In genomic region chr7:2717905-2718702, GRCh38 we compare ENCODE assay signal across 16 cellular contexts. TPM values are rescaled to one million over a fixed set of nuclear protein-coding genes. Genes with fewer than 3 reads are reported as not detected.
DNase-seq lines count a peak whose midpoint lies in the region; ATAC-seq, FAIRE-seq and TF ChIP-seq lines count a peak whose summit lies in the region.
"Had no signal": no experiment of that assay in that cellular context is flagged by ENCODE, and none has a peak within 500 bp of the region (broad histone marks: within the 10 kb centered on the region; RNA-seq: fewer than 3 reads in every experiment).

No MANE protein-coding gene starts in this region.

- no peaks in the 10 kb centered on the region for H3K36me3 Mint-ChIP-seq in activated CD8-positive, alpha-beta T cell treated with anti-CD3 and anti-CD28 coated beads, Interleukin-2, amount 10 ng/mL, durations not matched to agents 7 days and 5 days (ENCODE audit: low read depth)
- H3K36me3 Mint-ChIP-seq in activated CD8-positive, alpha-beta T cell treated with anti-CD3 and anti-CD28 coated beads for 36 hours (ENCODE audit: low read depth), result peaks cover 3% of the 10 kb centered on the region

- H2BK20ac ChIP-seq in H1 (ENCODE audit: low read length), result no peak overlapping the region

- H3K23ac ChIP-seq in H1 (ENCODE audit: insufficient read length), result no peak overlapping the region

- H3K27me3 ChIP-seq in H7 (ENCODE audit: control insufficient read depth, insufficient read depth, low read length) (no peaks in the 10 kb centered on the region), H1 (replicated peaks in 1 of 4; ENCODE audit: control insufficient read depth in 3 of 4, extremely low read depth in 1 of 4, insufficient read depth in 3 of 4, low read length in 3 of 4) (no peaks in the 10 kb centered on the region), sigmoid colon (no peaks in the 10 kb centered on the region)
- H3K27me3 ChIP-seq: vagina had no signal

- DNase-seq in activated CD8-positive, alpha-beta T cell treated with anti-CD3 and anti-CD28 coated beads, Interleukin-2, amount 10 ng/mL, durations not matched to agents 7 days and 5 days, result no peak
- no peak for DNase-seq in activated CD8-positive, alpha-beta T cell treated with anti-CD3 and anti-CD28 coated beads for 36 hours
- DNase-seq in H7 (peak; percentile 61), H1 (ENCODE audit: low read depth in 1 of 2, low spot score in 2 of 2) (peak in 1 of 2 experiments; percentile 47), sigmoid colon (no peak), Kasumi-1 (lab: John Stamatoyannopoulos, UW) (no peak), NCI-H1436 treated with DMSO at 0.1 percent for 48 hours (lab: John Stamatoyannopoulos, UW) (no peak), DMS 273 (lab: John Stamatoyannopoulos, UW; ENCODE audit: unreplicated experiment) (no peak)
- DNase-seq: MM.1S, NCI-H2171, SW 1271 had no signal

- H3K9me3 ChIP-seq in H1 (ENCODE audit: insufficient read depth in 2 of 2, low read depth in 1 of 2, low read length in 1 of 2), result no peaks in the 10 kb centered on the region
- H3K9me3 ChIP-seq in sigmoid colon, result no peaks in the 10 kb centered on the region
- H3K9me3 ChIP-seq: vagina had no signal

- H3K23me2 ChIP-seq in H1 (ENCODE audit: low read depth, low read length), result no peaks in the 10 kb centered on the region

- intact Hi-C loops in activated CD8-positive, alpha-beta T cell treated with anti-CD3 and anti-CD28 coated beads for 36 hours (cut with micrococcal nuclease), result no loop called here
- intact Hi-C loops in sigmoid colon (cut with DNase I), result no loop called here

- H2BK12ac ChIP-seq in H1 (ENCODE audit: low read depth, low read length), result no peak overlapping the region; the same call in 1 of the 2 replicates

- no peaks in the 10 kb centered on the region for H3K79me2 ChIP-seq in H1 (ENCODE audit: control insufficient read depth in 1 of 2, insufficient read depth in 2 of 2, low read length in 2 of 2)

- H3K14ac ChIP-seq in H1 (ENCODE audit: insufficient read length), result no peak overlapping the region

- H3K4me3 ChIP-seq in H7 (ENCODE audit: insufficient read depth, low read depth, low read length), result no peak overlapping the region
- no peak overlapping the region for H3K4me3 ChIP-seq in H1 (ENCODE audit: extremely low read depth in 1 of 4, insufficient read depth in 2 of 4, low read depth in 3 of 4, low read length in 4 of 4)
- peak overlapping the region in 2 of 4 donors; percentile 12 to 14 for H3K4me3 ChIP-seq in sigmoid colon
- H3K4me3 ChIP-seq: vagina had no signal

- no peak overlapping the region for H4K91ac ChIP-seq in H1 (replicated peaks; ENCODE audit: insufficient read length, low read length)

- ATAC-seq in activated CD8-positive, alpha-beta T cell treated with anti-CD3 and anti-CD28 coated beads, Interleukin-2, amount 10 ng/mL, durations not matched to agents 7 days and 5 days, result no peak
- no peak for ATAC-seq in activated CD8-positive, alpha-beta T cell treated with anti-CD3 and anti-CD28 coated beads for 36 hours

- H2BK120ac ChIP-seq in H1 (replicated peaks; ENCODE audit: low read depth, low read length), result no peak overlapping the region

- FAIRE-seq in H1 (lab: Jason Lieb, UNC), result no peak
- FAIRE-seq: GM12892, small intestine had no signal

- TF ChIP-seq POLR2A in H1 (IDR thresholded peaks at IDR 0.05; ENCODE audit: control extremely low read depth in 1 of 2, low read depth in 2 of 2, low read length in 2 of 2) (no peak), sigmoid colon (IDR thresholded peaks at IDR 0.05) (no peak)

- no peaks in the 10 kb centered on the region for H3K9me3 Mint-ChIP-seq in activated CD8-positive, alpha-beta T cell treated with anti-CD3 and anti-CD28 coated beads, Interleukin-2, amount 10 ng/mL, durations not matched to agents 7 days and 5 days (ENCODE audit: insufficient read depth)
- no peaks in the 10 kb centered on the region for H3K9me3 Mint-ChIP-seq in activated CD8-positive, alpha-beta T cell treated with anti-CD3 and anti-CD28 coated beads for 36 hours
- H3K9me3 Mint-ChIP-seq: effector memory CD8-positive, alpha-beta T cell; neural crest cell had no signal

- no peak overlapping the region for H4K8ac ChIP-seq in H1 (ENCODE audit: extremely low read depth, insufficient read depth, low read length)

- H3K4me2 ChIP-seq in H1 (ENCODE audit: insufficient read depth in 1 of 2, low read depth in 2 of 2, low read length in 2 of 2), result no peak overlapping the region

- no peak for TF ChIP-seq CTCF in activated CD8-positive, alpha-beta T cell treated with anti-CD3 and anti-CD28 coated beads for 36 hours (IDR thresholded peaks at IDR 0.05)
- TF ChIP-seq CTCF in H1 (IDR thresholded peaks at IDR 0.05; ENCODE audit: control extremely low read depth in 1 of 3, insufficient read depth in 1 of 3, low read depth in 1 of 3, low read length in 3 of 3) (no peak), sigmoid colon (IDR thresholded peaks at IDR 0.05) (no peak)

- no peak overlapping the region for H2AFZ ChIP-seq in H1 (ENCODE audit: low read length)

- H3K27ac Mint-ChIP-seq in activated CD8-positive, alpha-beta T cell treated with anti-CD3 and anti-CD28 coated beads, Interleukin-2, amount 10 ng/mL, durations not matched to agents 7 days and 5 days, result peak overlapping the region; percentile 63
- H3K27ac Mint-ChIP-seq in activated CD8-positive, alpha-beta T cell treated with anti-CD3 and anti-CD28 coated beads for 36 hours, result no peak overlapping the region

- peaks cover 17% of the 10 kb centered on the region for H3K27me3 Mint-ChIP-seq in activated CD8-positive, alpha-beta T cell treated with anti-CD3 and anti-CD28 coated beads, Interleukin-2, amount 10 ng/mL, durations not matched to agents 7 days and 5 days (ENCODE audit: low read depth)
- H3K27me3 Mint-ChIP-seq in activated CD8-positive, alpha-beta T cell treated with anti-CD3 and anti-CD28 coated beads for 36 hours, result peaks cover 25% of the 10 kb centered on the region
- H3K27me3 Mint-ChIP-seq: effector memory CD8-positive, alpha-beta T cell had no signal

- no peak overlapping the region for H3K56ac ChIP-seq in H1 (replicated peaks; ENCODE audit: insufficient read length, low read depth, low read length)

- no peaks in the 10 kb centered on the region; a peak in 4 of 7 replicates for H3K4me1 ChIP-seq in H1 (replicated peaks in 1 of 4; ENCODE audit: control insufficient read depth in 3 of 4, insufficient read depth in 4 of 4, low read length in 3 of 4)
- H3K4me1 ChIP-seq in sigmoid colon, result peaks cover 0 to 25% (median 23%) of the 10 kb centered on the region in 4 donors

- H3K36me3 ChIP-seq in H7 (replicated peaks; ENCODE audit: control insufficient read depth, insufficient read depth, low read length), result peaks cover 1% of the 10 kb centered on the region
- peaks cover 0 to 10% (median 8%) of the 10 kb centered on the region in 4 experiments; a peak in 5 of 8 replicates for H3K36me3 ChIP-seq in H1 (ENCODE audit: control insufficient read depth in 2 of 4, insufficient read depth in 4 of 4, low read length in 3 of 4)
- peaks cover 0 to 16% (median 5%) of the 10 kb centered on the region in 4 donors for H3K36me3 ChIP-seq in sigmoid colon

- no peaks in the 10 kb centered on the region; the same call in 1 of the 2 replicates for H3K79me1 ChIP-seq in H1 (ENCODE audit: low read depth, low read length)

- peaks cover 2% of the 10 kb centered on the region in 2 experiments for H4K20me1 ChIP-seq in H1 (replicated peaks in 1 of 2; ENCODE audit: control insufficient read depth in 1 of 2, insufficient read depth in 2 of 2, low read length in 2 of 2)

- H3K27ac ChIP-seq in H1 (ENCODE audit: low read depth, low read length), result peak overlapping the region; percentile 20; the same call in 1 of the 2 replicates
- peak overlapping the region; percentile 34 to 66 (median 55) for H3K27ac ChIP-seq in sigmoid colon

- no peak overlapping the region for H2AK5ac ChIP-seq in H1 (ENCODE audit: low read depth, low read length)

- POLR2A ChIA-PET in activated CD8-positive, alpha-beta T cell treated with anti-CD3 and anti-CD28 coated beads, Interleukin-2, amount 10 ng/mL, durations not matched to agents 7 days and 5 days (lab: Charles Lee), result interaction anchor here (1.1 kb wide), 1 partner anchor 8 kb away, joined by 7 read pairs; no protein-coding TSS in a partner anchor
- POLR2A ChIA-PET in activated CD8-positive, alpha-beta T cell treated with anti-CD3 and anti-CD28 coated beads for 36 hours (lab: Charles Lee), result interaction anchor here (0.7 to 2.6 kb wide), 6 partner anchors 8 to 105 kb away, joined by 3 to 10 read pairs (median 4); no protein-coding TSS in a partner anchor
- POLR2A ChIA-PET in H1 (lab: Charles Lee; ENCODE audit: partially characterized antibody), result interaction anchor here (0.9 to 2.1 kb wide), 3 partner anchors 8 to 17 kb away, joined by 4 to 6 read pairs (median 4); no protein-coding TSS in a partner anchor

- TF ChIP-seq RAD21 in H1 (IDR thresholded peaks at IDR 0.05 in 1 of 2, conservative IDR thresholded peaks at IDR 0.05 in 1 of 2; ENCODE audit: low read depth in 2 of 2, low read length in 2 of 2), result no peak

- no peak overlapping the region for H3K4me3 Mint-ChIP-seq in activated CD8-positive, alpha-beta T cell treated with anti-CD3 and anti-CD28 coated beads, Interleukin-2, amount 10 ng/mL, durations not matched to agents 7 days and 5 days
- H3K4me3 Mint-ChIP-seq in activated CD8-positive, alpha-beta T cell treated with anti-CD3 and anti-CD28 coated beads for 36 hours, result no peak overlapping the region
- H3K4me3 Mint-ChIP-seq: neural crest cell had no signal

- CTCF ChIA-PET in activated CD8-positive, alpha-beta T cell treated with anti-CD3 and anti-CD28 coated beads, Interleukin-2, amount 10 ng/mL, durations not matched to agents 7 days and 5 days (lab: Charles Lee), result interaction anchor here (0.9 to 2.9 kb wide), 12 partner anchors 8 to 109 kb away, joined by 3 to 39 read pairs (median 4); no protein-coding TSS in a partner anchor
- CTCF ChIA-PET in activated CD8-positive, alpha-beta T cell treated with anti-CD3 and anti-CD28 coated beads for 36 hours (lab: Charles Lee), result interaction anchor here (0.6 to 15.0 kb wide), 11 partner anchors 8 to 144 kb away, joined by 3 to 249 read pairs (median 7); no protein-coding TSS in a partner anchor
- CTCF ChIA-PET in H1 (lab: Charles Lee; ENCODE audit: partially characterized antibody), result interaction anchor here (0.6 to 11.4 kb wide), 30 partner anchors 11 to 1218 kb away, joined by 3 to 125 read pairs (median 4); partner anchors contain the start of gene AMZ1

- H2BK15ac ChIP-seq in H1 (ENCODE audit: low read length), result no peak overlapping the region

- H2BK5ac ChIP-seq in H1 (ENCODE audit: low read depth, low read length), result no peak overlapping the region

- peaks cover 77% of the 10 kb centered on the region for H3K4me1 Mint-ChIP-seq in activated CD8-positive, alpha-beta T cell treated with anti-CD3 and anti-CD28 coated beads, Interleukin-2, amount 10 ng/mL, durations not matched to agents 7 days and 5 days (ENCODE audit: low read depth)
- peaks cover 68% of the 10 kb centered on the region for H3K4me1 Mint-ChIP-seq in activated CD8-positive, alpha-beta T cell treated with anti-CD3 and anti-CD28 coated beads for 36 hours (ENCODE audit: low read depth)

- WGBS in H1 (ENCODE audit: extremely low coverage in 1 of 2, insufficient coverage in 1 of 2, insufficient read length in 1 of 2, insufficient replicate concordance in 2 of 2, low coverage in 1 of 2, low lambda C conversion rate in 2 of 2, missing lambda C conversion rate in 1 of 2), 2 experiments, result 96% methylated on average over 42 of the region's 44 CpGs; no CpG with 5 or more reads in 1 of the 2 experiments
- 73 to 76% methylated on average over 44 of the region's 44 CpGs for WGBS in sigmoid colon, 2 donors

- no peak overlapping the region for H3K18ac ChIP-seq in H1 (ENCODE audit: extremely low read depth, low read length)

- no peak overlapping the region for H4K5ac ChIP-seq in H1 (ENCODE audit: insufficient read length, low read depth, low read length)

- H3K9ac ChIP-seq in H1 (replicated peaks in 1 of 4; ENCODE audit: extremely low read depth in 1 of 4, low read depth in 3 of 4, low read length in 3 of 4), result no peak overlapping the region

- TF ChIP-seq EP300 in H1 (IDR thresholded peaks at IDR 0.05; ENCODE audit: borderline replicate concordance in 1 of 2, low read depth in 2 of 2, low read length in 2 of 2) (no peak), sigmoid colon (IDR thresholded peaks at IDR 0.05) (no peak)

- H3K4ac ChIP-seq in H1 (replicated peaks; ENCODE audit: insufficient read length, low read depth, low read length), result no peak overlapping the region

RNA-seq across cellular contexts. Expression of gene AMZ1, which starts 30.1 kb away (rescaled TPM):
- not detected for total RNA-seq in activated CD8-positive, alpha-beta T cell treated with anti-CD3 and anti-CD28 coated beads, Interleukin-2, amount 10 ng/mL, durations not matched to agents 7 days and 5 days
- under 1 TPM; 0.11 to 0.14 TPM for total RNA-seq in activated CD8-positive, alpha-beta T cell treated with anti-CD3 and anti-CD28 coated beads for 36 hours
- total RNA-seq in H7 (2014; rRNA removed; shearing (Covaris generic)), result 0.07 TPM in 1 of 2 replicates, not detected in the other
- total RNA-seq in H1 (2021; fragmentation: NEBNext Ultra II Directional; extraction: Animal tissue kit (Norgen Biotek cat#: 25700)), result 0.82 and 1.4 TPM in 2 replicates
- 0.59 and 1.1 TPM in 2 replicates for polyA plus RNA-seq in H1 (2011; rRNA removed)
- polyA plus RNA-seq in H1 (2011; cell fraction: cytosol; rRNA removed), result 0.58 TPM
- polyA plus RNA-seq in H1 (2011; cell fraction: nucleus; rRNA removed), result 1.2 TPM
- polyA plus RNA-seq in H1 (2012, experiment 1 of 2), result 0.33 to 1.3 TPM (median 0.91 TPM) in 4 replicates
- polyA plus RNA-seq in H1 (2012, experiment 2 of 2), result 0.16 TPM
- 0.65 TPM for polyA plus RNA-seq in H1 (2013, experiment 1 of 2)
- polyA plus RNA-seq in H1 (2013, experiment 2 of 2), result 0.63 TPM
- polyA minus RNA-seq in H1 (2011; rRNA and poly(A)+ RNA removed), result 0.82 and 0.90 TPM in 2 replicates
- 2.0 TPM for polyA minus RNA-seq in H1 (2011; cell fraction: cytosol; rRNA and poly(A)+ RNA removed)
- 2.9 TPM for polyA minus RNA-seq in H1 (2011; cell fraction: nucleus; rRNA and poly(A)+ RNA removed)
- 1 to 10 TPM in 1 of 4 donors, under 1 TPM in 1, not detected in 2; 0.41 to 1.4 TPM for total RNA-seq in sigmoid colon
- polyA plus RNA-seq in sigmoid colon, result under 1 TPM in 2 of 3 donors, not detected in 1; under 0.01 to 0.16 TPM
- total RNA-seq: neural crest cell had no signal
